In the genomic region with DNA sequence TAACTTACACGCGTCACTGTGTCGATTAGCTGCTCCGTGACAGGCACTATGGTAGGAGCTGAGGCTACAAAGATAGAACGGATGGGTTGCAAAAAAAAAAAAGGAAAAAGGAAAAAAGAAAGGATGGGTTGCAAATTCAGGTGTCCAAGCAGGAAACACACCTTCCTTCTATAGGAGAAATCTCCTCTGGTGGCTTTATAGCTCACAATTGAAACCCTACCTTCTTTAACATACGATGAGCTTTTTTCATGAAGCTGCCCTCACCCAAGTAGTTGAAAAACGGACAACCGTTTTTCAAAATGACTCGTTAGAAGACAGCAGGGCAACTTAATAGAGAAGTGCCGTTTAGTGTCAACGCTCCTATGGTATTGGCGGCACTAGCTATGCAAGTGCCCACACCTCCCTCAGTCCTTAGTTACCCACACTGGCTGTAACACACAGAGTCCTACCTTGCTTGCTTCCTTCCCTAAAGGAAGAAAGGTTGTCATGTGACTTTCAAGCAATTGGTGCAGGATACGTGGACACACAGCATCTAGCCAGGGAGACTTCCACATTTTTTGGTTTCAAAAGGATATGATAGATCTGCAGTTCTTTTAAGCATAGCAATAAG, we compare ENCODE assay signal across 8 cellular contexts. TPM values are rescaled to one million over a fixed set of nuclear protein-coding genes. Genes with fewer than 3 reads are reported as not detected.
A peak's percentile ranks its signal among the peaks of the same experiment; 100 is the strongest.
DNase-seq lines count a peak whose midpoint lies in the region; ATAC-seq, FAIRE-seq and TF ChIP-seq lines count a peak whose summit lies in the region.

No MANE protein-coding gene starts in this region.

- peak overlapping the region; percentile 92 for H3K4me2 ChIP-seq in HepG2 (ENCODE audit: low read depth, low read length)

- H3K4me3 Mint-ChIP-seq in chondrocyte (ENCODE audit: unreplicated experiment): peak overlapping the region; percentile 98

- TF ChIP-seq RAD21 in HepG2 (CRISPR knock-in tag; IDR thresholded peaks at IDR 0.05): no peak

- no peaks in the 10 kb centered on the region for H3K9me3 Mint-ChIP-seq in chondrocyte (ENCODE audit: low read depth)

- peaks cover 36% of the 10 kb centered on the region for H3K4me1 Mint-ChIP-seq in chondrocyte (ENCODE audit: low read depth)

- H3K4me3 ChIP-seq in HUES48 (ENCODE audit: low read depth, low read length) (peak overlapping the region; percentile 84), HepG2 (replicated peaks in 1 of 3; ENCODE audit: insufficient read depth in 1 of 3, low read depth in 2 of 3, low read length in 3 of 3) (peak overlapping the region; percentile 77 to 91 (median 89)), stomach smooth muscle (ENCODE audit: low read length in 2 of 2) (peak overlapping the region; percentile 90 to 94)

- CTCF ChIA-PET in RWPE1 (lab: Yijun Ruan, JAX): interaction anchor here (0.6 kb wide), 1 partner anchor 85 kb away, joined by 3 read pairs; no protein-coding TSS in a partner anchor
- CTCF ChIA-PET in HepG2 (lab: Yijun Ruan, JAX; ENCODE audit: low intra/inter-chr PET ratio, low total read pairs): no interaction called here

- POLR2A ChIA-PET in RWPE1 (lab: Yijun Ruan, JAX; ENCODE audit: low non-redundant PET) (interaction anchor here (0.6 to 0.7 kb wide), 5 partner anchors 23 to 686 kb away, joined by 3 to 7 read pairs (median 4); partner anchors contain the start of gene NDUFB1), HepG2 (lab: Yijun Ruan, JAX) (interaction anchor here (0.9 to 2.8 kb wide), 10 partner anchors 13 to 755 kb away, joined by 3 to 25 read pairs (median 4); partner anchors contain the start of genes ATXN3, CPSF2 and NDUFB1)

- FAIRE-seq in HepG2 (lab: Jason Lieb, UNC): peak; percentile 70

- peak overlapping the region; percentile 85 for H2AFZ ChIP-seq in HepG2 (ENCODE audit: low read length)

- intact Hi-C loops in HepG2 (cut with micrococcal nuclease; ENCODE audit: unreplicated experiment): loop anchor here (1.0 kb wide), 1 partner anchor 66 kb away; the partner anchor contains the start of gene ATXN3

- no peak for TF ChIP-seq CTCF in GM13977 (IDR thresholded peaks at IDR 0.05; ENCODE audit: extremely low read depth, insufficient read depth, missing control alignments)
- no peak for TF ChIP-seq CTCF in RWPE1 (conservative IDR thresholded peaks at IDR 0.05; ENCODE audit: low read depth)
- TF ChIP-seq CTCF in chondrocyte (IDR thresholded peaks at IDR 0.05): no peak
- no peak for TF ChIP-seq CTCF in HepG2 (CRISPR knock-in tag; IDR thresholded peaks at IDR 0.05)

- H3K36me3 Mint-ChIP-seq in chondrocyte (ENCODE audit: low read depth): peaks cover 2% of the 10 kb centered on the region

- H3K9ac ChIP-seq in HUES48 (ENCODE audit: low read depth, low read length) (peak overlapping the region; percentile 94), HepG2 (ENCODE audit: insufficient read depth, low read depth, low read length) (peak overlapping the region; percentile 98), stomach smooth muscle (ENCODE audit: low read length in 2 of 2) (peak overlapping the region; percentile 93 to 100)

- 2% methylated on average over 13 of the region's 13 CpGs for WGBS in HepG2 (ENCODE audit: low lambda C conversion rate)

- H3K27me3 ChIP-seq in HUES48 (ENCODE audit: control insufficient read depth, insufficient read depth, low read length) (no peaks in the 10 kb centered on the region), HepG2 (ENCODE audit: control insufficient read depth in 1 of 2, insufficient read depth in 2 of 2, low read length in 2 of 2) (no peaks in the 10 kb centered on the region; a peak in 2 of 5 replicates), stomach smooth muscle (ENCODE audit: control insufficient read depth in 1 of 2, insufficient read depth in 2 of 2, low read length in 2 of 2) (no peaks in the 10 kb centered on the region)

- no peaks in the 10 kb centered on the region for H3K27me3 Mint-ChIP-seq in chondrocyte (ENCODE audit: low read depth)

- H3K36me3 ChIP-seq in HUES48 (ENCODE audit: control insufficient read depth, insufficient read depth, low read length): no peaks in the 10 kb centered on the region
- H3K36me3 ChIP-seq in HepG2 (replicated peaks in 1 of 2; ENCODE audit: control insufficient read depth in 1 of 2, insufficient read depth in 2 of 2, low read length in 2 of 2): no peaks in the 10 kb centered on the region
- peaks cover 0 to 2% of the 10 kb centered on the region in 2 donors for H3K36me3 ChIP-seq in stomach smooth muscle (ENCODE audit: control insufficient read depth in 2 of 2, insufficient read depth in 2 of 2, low read length in 2 of 2)

- DNase-seq in AG20443 (ENCODE audit: low spot score) (peak; percentile 35), GM13977 (ENCODE audit: low spot score) (peak; percentile 38), RWPE1 (ENCODE audit: low spot score) (peak; percentile 39), chondrocyte (ENCODE audit: low spot score) (no peak), HepG2 (ENCODE audit: low spot score) (peak; percentile 18)

- BruUV-seq in HepG2 (replicated peaks; lab: Mats Ljungman, UMichigan): no TSS peak

- H3K27ac Mint-ChIP-seq in chondrocyte (ENCODE audit: unreplicated experiment): peak overlapping the region; percentile 100

- H4K20me1 ChIP-seq in HepG2 (ENCODE audit: insufficient read depth, low read length): peaks cover 9% of the 10 kb centered on the region; the same call in 1 of the 2 replicates

- no peak for TF ChIP-seq EP300 in HepG2 (IDR thresholded peaks at IDR 0.05; ENCODE audit: low read depth in 2 of 2, low read length in 2 of 2)
- no peak for TF ChIP-seq EP300 in HepG2 (CRISPR knock-in tag; IDR thresholded peaks at IDR 0.05; ENCODE audit: borderline replicate concordance)

- H3K9me3 ChIP-seq in HUES48 (ENCODE audit: control insufficient read depth, insufficient read depth, low read length) (no peaks in the 10 kb centered on the region), HepG2 (ENCODE audit: low read length) (no peaks in the 10 kb centered on the region), stomach smooth muscle (ENCODE audit: control insufficient read depth in 2 of 2, low read length in 2 of 2) (no peaks in the 10 kb centered on the region)

- TF ChIP-seq POLR2A in HepG2 (IDR thresholded peaks at IDR 0.05; ENCODE audit: insufficient read depth in 1 of 2, low read depth in 2 of 2, low read length in 2 of 2): peak in 1 of 2 experiments; percentile 39; a peak in 1 of 4 replicates

- ATAC-seq in HepG2 (peak; percentile 69), GM19455 (IDR thresholded peaks at IDR 0.05; ENCODE audit: unreplicated experiment) (no peak)

- peaks cover 44% of the 10 kb centered on the region for H3K79me2 ChIP-seq in HepG2 (ENCODE audit: insufficient read depth, low read length)

- H3K4me1 ChIP-seq in HUES48 (ENCODE audit: control insufficient read depth, insufficient read depth, low read length): peaks cover 13% of the 10 kb centered on the region; the same call in 1 of the 2 replicates
- peaks cover 40% of the 10 kb centered on the region for H3K4me1 ChIP-seq in HepG2 (ENCODE audit: insufficient read depth, low read length)
- peaks cover 15% of the 10 kb centered on the region for H3K4me1 ChIP-seq in stomach smooth muscle (ENCODE audit: control insufficient read depth, insufficient read depth, low read length)

- in situ Hi-C loops in GM13977 (cut with MboI; ENCODE audit: low pct_unique_long_range_greater_than_20kb, low sequenced_read_pairs, unreplicated experiment) (no loop called here), HepG2 (cut with HindIII; ENCODE audit: extremely low pct_ligation_motif_present, low pct_unique_long_range_greater_than_20kb) (loop anchor here (5.0 kb wide), 1 partner anchor 67 kb away; the partner anchor contains the start of gene ATXN3)

- H3K27ac ChIP-seq in HUES48 (ENCODE audit: low read depth, low read length) (peak overlapping the region; percentile 100), RWPE1 (peak overlapping the region; percentile 95), HepG2 (ENCODE audit: extremely low read length, insufficient read depth, low read length) (peak overlapping the region; percentile 97), stomach smooth muscle (ENCODE audit: low read length) (peak overlapping the region; percentile 97)

TF ChIP-seq in HepG2, 621 proteins besides CTCF, POLR2A, EP300 and RAD21 (continues in another document):
- no peak for TF ChIP-seq CREB1 (IDR thresholded peaks at IDR 0.05)
- no peak for TF ChIP-seq CREB1 (CRISPR knock-in tag; IDR thresholded peaks at IDR 0.05)
- no peak for TF ChIP-seq ZNF557 (CRISPR knock-in tag; IDR thresholded peaks at IDR 0.05)
- TF ChIP-seq GFI1 (CRISPR knock-in tag; IDR thresholded peaks at IDR 0.05; ENCODE audit: borderline replicate concordance): no peak
- TF ChIP-seq RFXANK (CRISPR knock-in tag; IDR thresholded peaks at IDR 0.05): no peak
- TF ChIP-seq SIX4 (CRISPR knock-in tag; IDR thresholded peaks at IDR 0.05): no peak
- no peak for TF ChIP-seq ZNF207 (IDR thresholded peaks at IDR 0.05; ENCODE audit: borderline replicate concordance)

RNA-seq across cellular contexts. Expression of gene TRIP11, which starts 0.7 kb away (rescaled TPM):
- total RNA-seq in chondrocyte: 90.5 to 104 TPM (median 92.7 TPM) in 3 replicates
- total RNA-seq in HepG2 (2016; rRNA removed; fragmentation: Illumina TruSeq; extraction: Trizol): 32.8 and 51.4 TPM in 2 replicates
- 4.5 and 7.6 TPM in 2 replicates for total RNA-seq in HepG2 (2016; cell fraction: cytosol; rRNA removed; fragmentation: Illumina TruSeq; extraction: Trizol; ENCODE audit: low read depth)
- total RNA-seq in HepG2 (2016; cell fraction: insoluble cytoplasmic fraction; rRNA removed; fragmentation: Illumina TruSeq; extraction: Trizol): 30.2 and 44.1 TPM in 2 replicates
- 8.8 and 11.2 TPM in 2 replicates for total RNA-seq in HepG2 (2016; cell fraction: membrane; rRNA removed; fragmentation: Illumina TruSeq; extraction: Trizol)
- 50.4 and 51.2 TPM in 2 replicates for total RNA-seq in HepG2 (2016; cell fraction: nucleus; rRNA removed; fragmentation: Illumina TruSeq; extraction: Trizol)
- 10.5 and 10.9 TPM in 2 replicates for polyA plus RNA-seq in HepG2 (2011; rRNA removed)
- polyA plus RNA-seq in HepG2 (2011; cell fraction: cytosol; rRNA removed): 4.2 and 5.2 TPM in 2 replicates
- polyA plus RNA-seq in HepG2 (2011; cell fraction: nucleus; rRNA removed): 6.4 and 6.6 TPM in 2 replicates
- 8.6 and 12.1 TPM in 2 replicates for polyA plus RNA-seq in HepG2 (2012)
- polyA plus RNA-seq in HepG2 (2016; cell fraction: cytosol; fragmentation: Illumina TruSeq; extraction: Trizol; ENCODE audit: low read depth): 2.6 and 3.0 TPM in 2 replicates
- 11.0 and 13.4 TPM in 2 replicates for polyA plus RNA-seq in HepG2 (2016; cell fraction: insoluble cytoplasmic fraction; fragmentation: Illumina TruSeq; extraction: Trizol; ENCODE audit: low read depth)
- polyA plus RNA-seq in HepG2 (2016; cell fraction: membrane; fragmentation: Illumina TruSeq; extraction: Trizol; ENCODE audit: low read depth): 2.5 and 2.9 TPM in 2 replicates
- polyA plus RNA-seq in HepG2 (2016; cell fraction: nucleus; fragmentation: Illumina TruSeq; extraction: Trizol; ENCODE audit: insufficient read depth, low read depth): 17.1 and 18.5 TPM in 2 replicates
- 41.3 and 64.9 TPM in 2 replicates for polyA minus RNA-seq in HepG2 (2011; rRNA and poly(A)+ RNA removed; ENCODE audit: low replicate concordance)
- polyA minus RNA-seq in HepG2 (2011; cell fraction: cytosol; rRNA and poly(A)+ RNA removed): 26.4 and 27.7 TPM in 2 replicates
- 37.2 and 66.0 TPM in 2 replicates for polyA minus RNA-seq in HepG2 (2011; cell fraction: nucleus; rRNA and poly(A)+ RNA removed)
